ENCODE assay signal across 22 cellular contexts in the genomic region with DNA sequence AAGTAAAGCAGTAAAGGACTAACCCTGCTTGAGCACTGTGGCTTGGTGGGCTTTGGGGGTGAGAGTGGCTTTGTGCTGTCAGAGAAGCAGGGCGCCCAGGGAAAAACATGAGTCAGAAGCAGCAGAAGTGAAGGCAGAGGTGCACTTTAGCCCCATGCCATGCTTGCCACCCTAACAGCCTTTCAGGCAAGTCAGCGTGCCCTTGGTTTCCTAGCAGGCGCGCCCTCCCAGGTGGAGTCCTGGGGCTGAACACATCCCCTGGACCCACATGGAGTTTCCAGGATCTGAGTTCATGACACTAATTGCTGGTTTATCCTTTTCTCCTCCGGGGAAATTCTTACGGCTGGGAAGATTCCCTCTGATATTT.
DNase-seq lines count a peak whose midpoint lies in the region; ATAC-seq, FAIRE-seq and TF ChIP-seq lines count a peak whose summit lies in the region.
"Had no signal": no experiment of that assay in that cellular context is flagged by ENCODE, and none has a peak within 500 bp of the region (broad histone marks: within the 10 kb centered on the region; RNA-seq: fewer than 3 reads in every experiment).

No MANE protein-coding gene starts in this region.

- TF ChIP-seq CTCF in K562 (IDR thresholded peaks at IDR 0.05 in 2 of 3, conservative IDR thresholded peaks at IDR 0.05 in 1 of 3; ENCODE audit: insufficient read depth in 2 of 3, low read depth in 1 of 3, low read length in 3 of 3) (no peak), neural progenitor cell (IDR thresholded peaks at IDR 0.05) (no peak), esophagus muscularis mucosa (IDR thresholded peaks at IDR 0.05) (no peak)

- H4K20me1 ChIP-seq in K562 (replicated peaks; ENCODE audit: control insufficient read depth, insufficient read depth, low read length) = 0 out of 2 replicates have a peak, but pooled peaks cover 7% of the 10 kb centered on the region
- no peaks in the 10 kb centered on the region for H4K20me1 ChIP-seq in neural progenitor cell (ENCODE audit: low read depth)

- no peak for TF ChIP-seq RAD21 in K562 (CRISPR knock-in tag; conservative IDR thresholded peaks at IDR 0.05 in 1 of 2, IDR thresholded peaks at IDR 0.05 in 1 of 2)

- H3K4me1 ChIP-seq in K562 (replicated peaks in 1 of 2; ENCODE audit: control insufficient read depth in 2 of 2, insufficient read depth in 2 of 2, low read length in 2 of 2) (peaks cover 4 to 12% of the 10 kb centered on the region in 2 experiments; a peak in 3 of 5 replicates), neural progenitor cell (no peaks in the 10 kb centered on the region), small intestine (ENCODE audit: control insufficient read depth in 2 of 2, insufficient read depth in 1 of 2, low read depth in 1 of 2, low read length in 1 of 2) (no peaks in the 10 kb centered on the region), esophagus muscularis mucosa (peaks cover 0 to 4% (median 1%) of the 10 kb centered on the region in 4 donors)

- H3F3A ChIP-seq in neural progenitor cell (ENCODE audit: low read depth) = no peaks in the 10 kb centered on the region

- H3K27me3 Mint-ChIP-seq in neural progenitor cell (ENCODE audit: insufficient read depth, low read depth) = peaks cover 17% of the 10 kb centered on the region

- H3K9ac ChIP-seq in K562 (ENCODE audit: insufficient read depth in 1 of 2, low read depth in 2 of 2, low read length in 2 of 2) (no peak overlapping the region), neural progenitor cell (no peak overlapping the region)
- H3K9ac ChIP-seq: GM23248 had no signal

- 19% methylated on average over 6 of the region's 6 CpGs for WGBS in K562 (ENCODE audit: insufficient coverage, low coverage, missing lambda C conversion rate)
- 82 to 89% (median 84%) methylated on average over 6 of the region's 6 CpGs for WGBS in small intestine, 3 donors
- WGBS in esophagus muscularis mucosa = 98% methylated on average over 6 of the region's 6 CpGs

- DNase-seq in NCI-H2227 treated with DMSO at 0.1 percent for 48 hours (lab: John Stamatoyannopoulos, UW) = peak; percentile 91
- DNase-seq in K562 (ENCODE audit: extremely low read depth in 1 of 4, low spot score in 3 of 4) = no peak
- no peak for DNase-seq in neural progenitor cell (ENCODE audit: low spot score)
- peak; percentile 55 for DNase-seq in small intestine
- DNase-seq in esophagus muscularis mucosa (ENCODE audit: extremely low spot score) = no peak
- no peak for DNase-seq in AG08395 (ENCODE audit: low spot score)
- DNase-seq in UCSD-AML1 (lab: John Stamatoyannopoulos, UW; ENCODE audit: unreplicated experiment) = no peak
- DNase-seq: ACHN; AML-193; Caco-2; CD4-positive, alpha-beta T cell; DMS79; GDM1; GM23248; HCEC 1CT; HFFc6 had no signal

- H3K9me3 ChIP-seq in K562 (replicated peaks; ENCODE audit: control insufficient read depth, insufficient read depth, low read depth, low read length) (no peaks in the 10 kb centered on the region), neural progenitor cell (ENCODE audit: low read depth) (no peaks in the 10 kb centered on the region), small intestine (ENCODE audit: control insufficient read depth, low read depth) (no peaks in the 10 kb centered on the region), esophagus muscularis mucosa (no peaks in the 10 kb centered on the region)
- H3K9me3 ChIP-seq: Caco-2 had no signal

- in situ Hi-C loops in K562 (cut with MboI) = no loop called here

- TF ChIP-seq EP300 in K562 (IDR thresholded peaks at IDR 0.05; ENCODE audit: low read length) = no peak
- TF ChIP-seq EP300 in esophagus muscularis mucosa (IDR thresholded peaks at IDR 0.05) = no peak

- no peak overlapping the region; the same call in 1 of the 2 replicates for H3K4me2 ChIP-seq in K562 (ENCODE audit: insufficient read depth, low read length)
- H3K4me2 ChIP-seq in neural progenitor cell = no peak overlapping the region

- H3K36me3 Mint-ChIP-seq in neural progenitor cell = no peaks in the 10 kb centered on the region

- H3K36me3 ChIP-seq in K562 (ENCODE audit: control insufficient read depth, insufficient read depth, low read length) = no peaks in the 10 kb centered on the region
- H3K36me3 ChIP-seq in neural progenitor cell = no peaks in the 10 kb centered on the region
- H3K36me3 ChIP-seq in small intestine (ENCODE audit: control insufficient read depth in 2 of 2, insufficient read depth in 2 of 2, low read length in 2 of 2) = no peaks in the 10 kb centered on the region
- H3K36me3 ChIP-seq in esophagus muscularis mucosa = no peaks in the 10 kb centered on the region

- H3K4me3 Mint-ChIP-seq in neural progenitor cell = no peak overlapping the region
- H3K4me3 Mint-ChIP-seq: CD4-positive, alpha-beta T cell; HFFc6 had no signal

- no peaks in the 10 kb centered on the region for H3K79me2 ChIP-seq in K562 (ENCODE audit: control insufficient read depth, insufficient read depth, low read length)
- no peaks in the 10 kb centered on the region for H3K79me2 ChIP-seq in neural progenitor cell (ENCODE audit: low read depth)

- POLR2A ChIA-PET in K562 (lab: Yijun Ruan, JAX) = no interaction called here

- H3K27ac ChIP-seq in K562 (ENCODE audit: extremely low read depth, low read depth, low read length) (no peak overlapping the region), neural progenitor cell (no peak overlapping the region), small intestine (ENCODE audit: low read depth in 1 of 2, low read length in 1 of 2) (no peak overlapping the region), esophagus muscularis mucosa (replicated peaks in 1 of 4) (no peak overlapping the region)
- H3K27ac ChIP-seq: C4-2B, GM23248 had no signal

- intact Hi-C loops in K562 (cut with micrococcal nuclease) = no loop called here
- intact Hi-C loops in esophagus muscularis mucosa (cut with DNase I) = no loop called here

- H3K4me3 ChIP-seq in K562 (no peak overlapping the region), neural progenitor cell (no peak overlapping the region), small intestine (ENCODE audit: low read depth in 1 of 2, low read length in 2 of 2) (no peak overlapping the region), esophagus muscularis mucosa (no peak overlapping the region)
- H3K4me3 ChIP-seq: GM23248 had no signal

- H3K4me1 Mint-ChIP-seq in neural progenitor cell = peaks cover 17% of the 10 kb centered on the region

- ATAC-seq in K562 = no peak

- peaks cover 28 to 67% of the 10 kb centered on the region in 2 experiments for H3K27me3 ChIP-seq in K562 (ENCODE audit: control insufficient read depth in 2 of 2, insufficient read depth in 2 of 2, low read length in 2 of 2)
- no peaks in the 10 kb centered on the region for H3K27me3 ChIP-seq in neural progenitor cell
- no peaks in the 10 kb centered on the region for H3K27me3 ChIP-seq in small intestine (ENCODE audit: control insufficient read depth in 2 of 2, insufficient read depth in 2 of 2, low read length in 2 of 2)
- no peaks in the 10 kb centered on the region for H3K27me3 ChIP-seq in esophagus muscularis mucosa

- H3K27ac Mint-ChIP-seq in neural progenitor cell = peak overlapping the region; percentile 50
- H3K27ac Mint-ChIP-seq: CD4-positive, alpha-beta T cell; HFFc6 had no signal

- no peaks in the 10 kb centered on the region for H3K9me1 ChIP-seq in K562 (ENCODE audit: control insufficient read depth, insufficient read depth, low read length)

- CTCF ChIA-PET in K562 (lab: Yijun Ruan, JAX; ENCODE audit: low intra/inter-chr PET ratio) = no interaction called here

- no TSS peak for BruUV-seq in K562 (replicated peaks; lab: Mats Ljungman, UMichigan)

- no peak for TF ChIP-seq POLR2A in K562 (conservative IDR thresholded peaks at IDR 0.05)
- no peak for TF ChIP-seq POLR2A in esophagus muscularis mucosa (IDR thresholded peaks at IDR 0.05; ENCODE audit: low read depth)

- FAIRE-seq in K562 (lab: Jason Lieb, UNC) (no peak), small intestine (lab: Jason Lieb, UNC) (no peak)
- FAIRE-seq: A204.1, D721Med, GM12892, GM18507, H54 had no signal

- no peak overlapping the region for H2AFZ ChIP-seq in K562 (ENCODE audit: low read depth, low read length)
- H2AFZ ChIP-seq in neural progenitor cell (replicated peaks) = no peak overlapping the region
- H2AFZ ChIP-seq: GM23248 had no signal

- H3K9me3 Mint-ChIP-seq in neural progenitor cell = no peaks in the 10 kb centered on the region
- H3K9me3 Mint-ChIP-seq: CD4-positive, alpha-beta T cell; HFFc6 had no signal

TF ChIP-seq in K562, 482 proteins besides CTCF, POLR2A, EP300 and RAD21:
- TF ChIP-seq FOSL1 (tag; conservative IDR thresholded peaks at IDR 0.05) (peak; percentile 85), SRSF9 (IDR thresholded peaks at IDR 0.05; ENCODE audit: borderline replicate concordance, low read depth, low read length) (no peak)
- TF ChIP-seq, protein P1, sequence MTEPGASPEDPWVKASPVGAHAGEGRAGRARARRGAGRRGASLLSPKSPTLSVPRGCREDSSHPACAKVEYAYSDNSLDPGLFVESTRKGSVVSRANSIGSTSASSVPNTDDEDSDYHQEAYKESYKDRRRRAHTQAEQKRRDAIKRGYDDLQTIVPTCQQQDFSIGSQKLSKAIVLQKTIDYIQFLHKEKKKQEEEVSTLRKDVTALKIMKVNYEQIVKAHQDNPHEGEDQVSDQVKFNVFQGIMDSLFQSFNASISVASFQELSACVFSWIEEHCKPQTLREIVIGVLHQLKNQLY (CRISPR knock-in tag; conservative IDR thresholded peaks at IDR 0.05) = no peak

Comparison
In these comparisons a context has a peak if more than half of its experiments do, and no peak if none do; other contexts are left out.
1. DNase-seq: peak in NCI-H2227 treated with DMSO at 0.1 percent for 48 hours (single experiment) and small intestine (single experiment); none in K562 (0 of 4), neural progenitor cell (single experiment), esophagus muscularis mucosa (single experiment), AG08395 (single experiment) and UCSD-AML1 (single experiment).